25 cellular contexts compared by ENCODE assay signal in genomic region chr4:145153181-145153903, GRCh38. TPM values are rescaled to one million over a fixed set of nuclear protein-coding genes. Genes with fewer than 3 reads are reported as not detected.
A peak's percentile ranks its signal among the peaks of the same experiment; 100 is the strongest.
DNase-seq lines count a peak whose midpoint lies in the region; ATAC-seq and TF ChIP-seq lines count a peak whose summit lies in the region.
"Had no signal": no experiment of that assay in that cellular context is flagged by ENCODE, and none has a peak within 500 bp of the region (broad histone marks: within the 10 kb centered on the region; RNA-seq: fewer than 3 reads in every experiment).

No MANE protein-coding gene starts in this region.

- H3K4me3 Mint-ChIP-seq in memory B cell, result no peak overlapping the region
- no peak overlapping the region for H3K4me3 Mint-ChIP-seq in type B pancreatic cell
- H3K4me3 Mint-ChIP-seq: activated naive CD8-positive, alpha-beta T cell treated with anti-CD3 and anti-CD28 coated beads, Interleukin-2, amount 10 ng/mL, durations not matched to agents 7 days and 5 days; B cell; brain; stimulated activated naive CD8-positive, alpha-beta T cell treated with anti-CD3 and anti-CD28 coated beads, Interleukin-15, amount 100 ng/mL, for 72 hours had no signal

- no peaks in the 10 kb centered on the region for H3K9me3 Mint-ChIP-seq in activated naive CD4-positive, alpha-beta T cell treated with anti-CD3 and anti-CD28 coated beads, Interleukin-2, amount 50 U/mL, for 72 hours
- H3K9me3 Mint-ChIP-seq in memory B cell (no peaks in the 10 kb centered on the region), type B pancreatic cell (no peaks in the 10 kb centered on the region)
- H3K9me3 Mint-ChIP-seq: activated naive CD8-positive, alpha-beta T cell treated with anti-CD3 and anti-CD28 coated beads, Interleukin-2, amount 10 ng/mL, durations not matched to agents 7 days and 5 days; brain; stimulated activated naive CD8-positive, alpha-beta T cell treated with anti-CD3 and anti-CD28 coated beads, Interleukin-15, amount 100 ng/mL, for 72 hours had no signal

- no peaks in the 10 kb centered on the region for H3K27me3 Mint-ChIP-seq in memory B cell
- H3K27me3 Mint-ChIP-seq in type B pancreatic cell, result no peaks in the 10 kb centered on the region
- H3K27me3 Mint-ChIP-seq: activated naive CD8-positive, alpha-beta T cell treated with anti-CD3 and anti-CD28 coated beads, Interleukin-2, amount 10 ng/mL, durations not matched to agents 7 days and 5 days; B cell; brain; stimulated activated naive CD8-positive, alpha-beta T cell treated with anti-CD3 and anti-CD28 coated beads, Interleukin-15, amount 100 ng/mL, for 72 hours had no signal

- TF ChIP-seq CTCF in type B pancreatic cell (conservative IDR thresholded peaks at IDR 0.05), result no peak

- DNase-seq in activated naive CD4-positive, alpha-beta T cell treated with anti-CD3 and anti-CD28 coated beads, Interleukin-2, amount 50 U/mL, for 72 hours (ENCODE audit: low spot score in 2 of 2), result no peak
- DNase-seq in activated naive CD4-positive, alpha-beta T cell (lab: John Stamatoyannopoulos, UW), result no peak
- no peak for DNase-seq in epithelial cell of prostate (ENCODE audit: low read depth, low spot score)
- DNase-seq in memory B cell (ENCODE audit: low spot score in 2 of 2), result no peak
- DNase-seq in type B pancreatic cell (ENCODE audit: extremely low spot score, unreplicated experiment), result no peak
- no peak for DNase-seq in activated CD4-positive, alpha-beta T cell treated with anti-CD3 and anti-CD28 coated beads for 1 hour
- DNase-seq: 8988T; activated CD4-positive, CD25-positive, alpha-beta regulatory T cell treated with anti-CD3 and anti-CD28 coated beads, Interleukin-2, amount 50 U/mL, for 72 hours; activated naive CD8-positive, alpha-beta T cell treated with anti-CD3 and anti-CD28 coated beads, Interleukin-2, amount 10 ng/mL, durations not matched to agents 7 days and 5 days; colonic mucosa; hippocampal formation; Karpas-422; NCI-H1092; NCI-H2081; NCI-H446; SHP77; spleen; stimulated activated CD4-positive, alpha-beta T cell treated with anti-CD3 and anti-CD28 coated beads, Interleukin-4, amount 100 ng/mL, for 1 hour; stimulated activated naive CD8-positive, alpha-beta T cell treated with anti-CD3 and anti-CD28 coated beads, Interleukin-15, amount 100 ng/mL, for 72 hours; tibial artery had no signal

- H3K36me3 Mint-ChIP-seq in activated naive CD4-positive, alpha-beta T cell treated with anti-CD3 and anti-CD28 coated beads, Interleukin-2, amount 50 U/mL, for 72 hours, result peaks cover 8 to 48% of the 10 kb centered on the region in 2 donors
- H3K36me3 Mint-ChIP-seq in memory B cell (peaks cover 27% of the 10 kb centered on the region), type B pancreatic cell (peaks cover 36% of the 10 kb centered on the region)

- H3K4me1 Mint-ChIP-seq in memory B cell, result no peaks in the 10 kb centered on the region
- H3K4me1 Mint-ChIP-seq in type B pancreatic cell (ENCODE audit: unreplicated experiment), result no peaks in the 10 kb centered on the region
- H3K4me1 Mint-ChIP-seq: brain had no signal

- no peak for ATAC-seq in activated naive CD4-positive, alpha-beta T cell treated with anti-CD3 and anti-CD28 coated beads, Interleukin-2, amount 50 U/mL, for 72 hours
- ATAC-seq in memory B cell (ENCODE audit: low read depth) (no peak), HG02973 (IDR thresholded peaks at IDR 0.05; ENCODE audit: unreplicated experiment) (no peak), GM21529 (IDR thresholded peaks at IDR 0.05; ENCODE audit: unreplicated experiment) (no peak)
- ATAC-seq: HCT116; stimulated activated naive CD8-positive, alpha-beta T cell treated with anti-CD3 and anti-CD28 coated beads, Interleukin-15, amount 100 ng/mL, for 72 hours had no signal

- peak overlapping the region; percentile 41 to 88 for H3K27ac Mint-ChIP-seq in activated naive CD4-positive, alpha-beta T cell treated with anti-CD3 and anti-CD28 coated beads, Interleukin-2, amount 50 U/mL, for 72 hours
- peak overlapping the region; percentile 35 for H3K27ac Mint-ChIP-seq in memory B cell
- H3K27ac Mint-ChIP-seq in type B pancreatic cell, result peak overlapping the region; percentile 90
- H3K27ac Mint-ChIP-seq: B cell, brain had no signal

- peak overlapping the region; percentile 7 for H3K27ac ChIP-seq in epithelial cell of prostate
- H3K27ac ChIP-seq: colonic mucosa, tibial artery had no signal

RNA-seq across cellular contexts. Expression of gene OTUD4, which starts 27.0 kb away (rescaled TPM):
- total RNA-seq in activated naive CD4-positive, alpha-beta T cell treated with anti-CD3 and anti-CD28 coated beads, Interleukin-2, amount 50 U/mL, for 72 hours, result 10 to 100 TPM; 39.6 to 47.9 TPM
- total RNA-seq in type B pancreatic cell (ENCODE audit: low replicate concordance), result 38.8 and 39.0 TPM in 2 replicates

RNA-seq across cellular contexts. Expression of gene ABCE1, which starts 55.2 kb away (rescaled TPM):
- 100 to 1,000 TPM; 131 to 162 TPM for total RNA-seq in activated naive CD4-positive, alpha-beta T cell treated with anti-CD3 and anti-CD28 coated beads, Interleukin-2, amount 50 U/mL, for 72 hours
- 62.1 and 77.9 TPM in 2 replicates for total RNA-seq in type B pancreatic cell (ENCODE audit: low replicate concordance)

RNA-seq across cellular contexts. Expression of gene ANAPC10, which starts 55.3 kb away (rescaled TPM):
- total RNA-seq in activated naive CD4-positive, alpha-beta T cell treated with anti-CD3 and anti-CD28 coated beads, Interleukin-2, amount 50 U/mL, for 72 hours, result 10 to 100 TPM; 28.3 to 42.5 TPM
- 18.5 and 21.0 TPM in 2 replicates for total RNA-seq in type B pancreatic cell (ENCODE audit: low replicate concordance)

Comparison
In these comparisons a context has a peak if more than half of its experiments do, and no peak if none do; other contexts are left out.
1. H3K27ac Mint-ChIP-seq: peak in every context shown above with its lines; median percentile 90 in type B pancreatic cell; 64 in activated naive CD4-positive, alpha-beta T cell treated with anti-CD3 and anti-CD28 coated beads, Interleukin-2, amount 50 U/mL, for 72 hours; 35 in memory B cell.